ENCODE assay signal across 14 cellular contexts in genomic region chr7:83796760-83797159, GRCh38.
"Had no signal": no experiment of that assay in that cellular context is flagged by ENCODE, and none has a peak within 500 bp of the region (broad histone marks: within the 10 kb centered on the region; RNA-seq: fewer than 3 reads in every experiment).

No MANE protein-coding gene starts in this region.

- DNase-seq: activated CD4-positive, alpha-beta memory T cell treated with anti-CD3 and anti-CD28 coated beads for 36 hours; activated CD4-positive, alpha-beta T cell treated with anti-CD3 and anti-CD28 coated beads for 1 hour; activated CD8-positive, alpha-beta memory T cell treated with anti-CD3 and anti-CD28 coated beads, Interleukin-2, amount 50 U/mL, for 4 hours; activated naive CD4-positive, alpha-beta T cell treated with anti-CD3 and anti-CD28 coated beads for 36 hours; foreskin keratinocyte; heart left ventricle; left colon; mucosa of descending colon; naive thymus-derived CD8-positive, alpha-beta T cell; retina; stimulated activated CD4-positive, alpha-beta T cell treated with anti-CD3 and anti-CD28 coated beads, Interleukin-4, amount 100 ng/mL, for 4 hours had no signal

- H3K4me1 Mint-ChIP-seq: naive thymus-derived CD8-positive, alpha-beta T cell had no signal

- H3K27ac Mint-ChIP-seq: activated CD4-positive, alpha-beta memory T cell treated with anti-CD3 and anti-CD28 coated beads for 36 hours; activated naive CD4-positive, alpha-beta T cell treated with anti-CD3 and anti-CD28 coated beads for 36 hours; naive thymus-derived CD8-positive, alpha-beta T cell had no signal

- ATAC-seq: foreskin keratinocyte; heart left ventricle; left colon; mucosa of descending colon; naive thymus-derived CD8-positive, alpha-beta T cell had no signal

- H3K36me3 Mint-ChIP-seq: activated CD4-positive, alpha-beta memory T cell treated with anti-CD3 and anti-CD28 coated beads for 36 hours; naive thymus-derived CD8-positive, alpha-beta T cell had no signal

- H3K9me3 Mint-ChIP-seq: activated naive CD4-positive, alpha-beta T cell treated with anti-CD3 and anti-CD28 coated beads for 36 hours had no signal

- H3K27me3 Mint-ChIP-seq: activated CD4-positive, alpha-beta memory T cell treated with anti-CD3 and anti-CD28 coated beads for 36 hours; naive thymus-derived CD8-positive, alpha-beta T cell had no signal

- FAIRE-seq: astrocyte, endothelial cell of umbilical vein, urothelium cell line had no signal

- H3K4me3 Mint-ChIP-seq: activated CD4-positive, alpha-beta memory T cell treated with anti-CD3 and anti-CD28 coated beads for 36 hours; activated naive CD4-positive, alpha-beta T cell treated with anti-CD3 and anti-CD28 coated beads for 36 hours; naive thymus-derived CD8-positive, alpha-beta T cell had no signal
